ENCODE assay signal across 26 cellular contexts in genomic region chr14:45262637-45263036, GRCh38.
"Had no signal": no experiment of that assay in that cellular context is flagged by ENCODE, and none has a peak within 500 bp of the region (broad histone marks: within the 10 kb centered on the region; RNA-seq: fewer than 3 reads in every experiment).

No MANE protein-coding gene starts in this region.

- H3K4me2 ChIP-seq: hepatocyte, neural progenitor cell had no signal

- H3K4me1 ChIP-seq: lower lobe of right lung, neural progenitor cell, prostate gland, spleen, tibial nerve, uterus had no signal

- ATAC-seq: left lobe of liver; lower lobe of right lung; natural killer cell; right cardiac atrium; sciatic nerve; stimulated activated effector memory CD8-positive, alpha-beta T cell treated with anti-CD3 and anti-CD28 coated beads, Interleukin-12 subunit alpha, Interleukin-12 subunit beta, amount 100 ng/mL, for 72 hours had no signal

- H3K27me3 ChIP-seq: hepatocyte, neural progenitor cell, neutrophil, ovary, spleen, tibial nerve, uterus had no signal

- H3K4me3 ChIP-seq: hepatocyte, lower lobe of right lung, neural progenitor cell, ovary, prostate gland, spleen, tibial nerve, uterus had no signal

- H3K9me3 ChIP-seq: prostate gland had no signal

- H3K27ac ChIP-seq: hepatocyte, lower lobe of right lung, neural progenitor cell, neutrophil, ovary, prostate gland, spleen, tibial nerve, uterus had no signal

- H3K79me2 ChIP-seq: hepatocyte had no signal

- H2AFZ ChIP-seq: hepatocyte, neural progenitor cell had no signal

- DNase-seq: islet precursor cell; lower lobe of right lung; mammary epithelial cell; mesenchymal stem cell; naive B cell; natural killer cell; nephron progenitor cell; occipital lobe; ovary; posterior cingulate gyrus; retina; right cardiac atrium; small intestine; spleen; stimulated activated CD4-positive, alpha-beta T cell treated with anti-CD3 and anti-CD28 coated beads, Interleukin-4, amount 100 ng/mL, for 24 hours; stimulated activated naive CD4-positive, alpha-beta T cell; substantia nigra; uterus had no signal

- H3K36me3 ChIP-seq: lower lobe of right lung, neural progenitor cell, neutrophil, ovary, prostate gland, spleen, tibial nerve, uterus had no signal
